Comparison of ENCODE assay signal across 21 cellular contexts in genomic region chr3:16328124-16328523, GRCh38.
DNase-seq lines count a peak whose midpoint lies in the region; ATAC-seq and TF ChIP-seq lines count a peak whose summit lies in the region.
"Had no signal": no experiment of that assay in that cellular context is flagged by ENCODE, and none has a peak within 500 bp of the region (broad histone marks: within the 10 kb centered on the region; RNA-seq: fewer than 3 reads in every experiment).

No MANE protein-coding gene starts in this region.

- CTCF ChIA-PET in activated CD8-positive, alpha-beta T cell treated with anti-CD3 and anti-CD28 coated beads, Interleukin-2, amount 10 ng/mL, durations not matched to agents 7 days and 5 days (lab: Charles Lee) = no interaction called here

- no peak for TF ChIP-seq CTCF in heart left ventricle (IDR thresholded peaks at IDR 0.05)
- no peak for TF ChIP-seq CTCF in esophagus muscularis mucosa (IDR thresholded peaks at IDR 0.05)

- POLR2A ChIA-PET in activated CD8-positive, alpha-beta T cell treated with anti-CD3 and anti-CD28 coated beads, Interleukin-2, amount 10 ng/mL, durations not matched to agents 7 days and 5 days (lab: Charles Lee) = no interaction called here

- WGBS in heart left ventricle, 4 donors = 83 to 97% (median 90%) methylated on average over 6 of the region's 6 CpGs
- WGBS in esophagus muscularis mucosa = 94% methylated on average over 5 of the region's 6 CpGs

- TF ChIP-seq EP300 in esophagus muscularis mucosa (IDR thresholded peaks at IDR 0.05) = no peak

- no peak overlapping the region for H3K4me3 ChIP-seq in heart left ventricle
- H3K4me3 ChIP-seq in esophagus muscularis mucosa = no peak overlapping the region
- H3K4me3 ChIP-seq: BLaER1 treated with 17β-estradiol and CSF1 and Interleukin-3, amounts not matched to agents 10 nM and 100 nM; body of pancreas had no signal

- H3K27ac ChIP-seq in heart left ventricle (no peak overlapping the region), esophagus muscularis mucosa (replicated peaks in 1 of 4) (peak overlapping the region; percentile 66 to 75 (median 72))
- H3K27ac ChIP-seq: BLaER1 treated with 17β-estradiol and CSF1 and Interleukin-3, amounts not matched to agents 10 nM and 100 nM; body of pancreas had no signal

- H3K27me3 ChIP-seq in heart left ventricle (no peaks in the 10 kb centered on the region), esophagus muscularis mucosa (no peaks in the 10 kb centered on the region)
- H3K27me3 ChIP-seq: BLaER1 treated with 17β-estradiol and CSF1 and Interleukin-3, amounts not matched to agents 10 nM and 100 nM; body of pancreas had no signal

- H3K36me3 ChIP-seq in heart left ventricle (peaks cover 0 to 60% (median 45%) of the 10 kb centered on the region in 9 donors), esophagus muscularis mucosa (peaks cover 0 to 45% (median 20%) of the 10 kb centered on the region in 4 donors)

- peak overlapping the region; percentile 52 for H3K27ac Mint-ChIP-seq in activated CD8-positive, alpha-beta T cell treated with anti-CD3 and anti-CD28 coated beads, Interleukin-2, amount 10 ng/mL, durations not matched to agents 7 days and 5 days
- peak overlapping the region; percentile 4 to 68 for H3K27ac Mint-ChIP-seq in stimulated activated naive CD8-positive, alpha-beta T cell treated with anti-CD3 and anti-CD28 coated beads, Interleukin-15, amount 100 ng/mL, for 72 hours
- H3K27ac Mint-ChIP-seq: WTC11 had no signal

- ATAC-seq in Right ventricle myocardium inferior = peak; percentile 13
- no peak for ATAC-seq in heart left ventricle
- ATAC-seq in activated CD8-positive, alpha-beta T cell treated with anti-CD3 and anti-CD28 coated beads, Interleukin-2, amount 10 ng/mL, durations not matched to agents 7 days and 5 days = no peak
- no peak for ATAC-seq in stimulated activated naive CD8-positive, alpha-beta T cell treated with anti-CD3 and anti-CD28 coated beads, Interleukin-15, amount 100 ng/mL, for 72 hours
- ATAC-seq: body of pancreas, WTC11 had no signal

- peaks cover 84% of the 10 kb centered on the region for H3K36me3 Mint-ChIP-seq in activated CD8-positive, alpha-beta T cell treated with anti-CD3 and anti-CD28 coated beads, Interleukin-2, amount 10 ng/mL, durations not matched to agents 7 days and 5 days (ENCODE audit: low read depth)

- H3K4me1 ChIP-seq in heart left ventricle (peaks cover 0 to 11% (median 0%) of the 10 kb centered on the region in 12 donors), esophagus muscularis mucosa (peaks cover 6 to 77% (median 52%) of the 10 kb centered on the region in 4 donors)
- H3K4me1 ChIP-seq: BLaER1 treated with 17β-estradiol and CSF1 and Interleukin-3, amounts not matched to agents 10 nM and 100 nM; body of pancreas had no signal

- H3K9me3 ChIP-seq in heart left ventricle = peaks cover 0 to 18% (median 2%) of the 10 kb centered on the region in 12 donors
- H3K9me3 ChIP-seq in esophagus muscularis mucosa = peaks cover 0 to 4% (median 0%) of the 10 kb centered on the region in 4 donors

- no peak for TF ChIP-seq POLR2A in heart left ventricle (IDR thresholded peaks at IDR 0.05)
- TF ChIP-seq POLR2A in esophagus muscularis mucosa (IDR thresholded peaks at IDR 0.05; ENCODE audit: low read depth) = no peak

- DNase-seq in Right ventricle myocardium inferior (ENCODE audit: missing footprints) (no peak), heart left ventricle (no peak), esophagus muscularis mucosa (ENCODE audit: extremely low spot score) (no peak), DMS 273 treated with DMSO at 0.1 percent for 48 hours (lab: John Stamatoyannopoulos, UW) (no peak), UCSD-AML1 (lab: John Stamatoyannopoulos, UW; ENCODE audit: unreplicated experiment) (no peak)
- no peak for DNase-seq in activated CD8-positive, alpha-beta T cell treated with anti-CD3 and anti-CD28 coated beads, Interleukin-2, amount 10 ng/mL, durations not matched to agents 7 days and 5 days
- DNase-seq in stimulated activated naive CD8-positive, alpha-beta T cell treated with anti-CD3 and anti-CD28 coated beads, Interleukin-15, amount 100 ng/mL, for 72 hours = peak in 1 of 2 donors; percentile 8
- DNase-seq: body of pancreas; DMS79 treated with DMSO at 0.1 percent for 48 hours; KBM-7; NCI-H1105 treated with DMSO at 0.1 percent for 48 hours; NCI-H2029; NCI-H524 treated with DMSO at 0.1 percent for 48 hours; SHP77 treated with DMSO at 0.1 percent for 48 hours; small intestine; stimulated activated CD4-positive, alpha-beta T cell treated with anti-CD3 and anti-CD28 coated beads, Interleukin-1b, Interleukin-23, amount 100 ng/mL, for 48 hours; stimulated activated CD8-positive, alpha-beta memory T cell treated with anti-CD3 and anti-CD28 coated beads, Interleukin-4, amount 100 ng/mL, for 48 hours; T1000 had no signal

- no peaks in the 10 kb centered on the region for H3K27me3 Mint-ChIP-seq in activated CD8-positive, alpha-beta T cell treated with anti-CD3 and anti-CD28 coated beads, Interleukin-2, amount 10 ng/mL, durations not matched to agents 7 days and 5 days (ENCODE audit: low read depth)
- H3K27me3 Mint-ChIP-seq in stimulated activated naive CD8-positive, alpha-beta T cell treated with anti-CD3 and anti-CD28 coated beads, Interleukin-15, amount 100 ng/mL, for 72 hours = no peaks in the 10 kb centered on the region

- intact Hi-C loops in Right ventricle myocardium inferior (cut with DNase I) = no loop called here
- intact Hi-C loops in heart left ventricle (cut with DNase I) = no loop called here
- intact Hi-C loops in esophagus muscularis mucosa (cut with DNase I) = no loop called here

- peaks cover 20% of the 10 kb centered on the region for H3K9me3 Mint-ChIP-seq in activated CD8-positive, alpha-beta T cell treated with anti-CD3 and anti-CD28 coated beads, Interleukin-2, amount 10 ng/mL, durations not matched to agents 7 days and 5 days (ENCODE audit: insufficient read depth)
- peaks cover 17 to 19% of the 10 kb centered on the region in 2 donors for H3K9me3 Mint-ChIP-seq in stimulated activated naive CD8-positive, alpha-beta T cell treated with anti-CD3 and anti-CD28 coated beads, Interleukin-15, amount 100 ng/mL, for 72 hours

- H3K4me3 Mint-ChIP-seq in activated CD8-positive, alpha-beta T cell treated with anti-CD3 and anti-CD28 coated beads, Interleukin-2, amount 10 ng/mL, durations not matched to agents 7 days and 5 days = no peak overlapping the region
- no peak overlapping the region for H3K4me3 Mint-ChIP-seq in stimulated activated naive CD8-positive, alpha-beta T cell treated with anti-CD3 and anti-CD28 coated beads, Interleukin-15, amount 100 ng/mL, for 72 hours
- H3K4me3 Mint-ChIP-seq: activated T-helper 1 cell treated with anti-CD3 and anti-CD28 coated beads, Interleukin-12 subunit alpha, Interleukin-12 subunit beta, Interleukin-2, Interleukin-4 antibody, amounts not matched to agents 30 ng/mL and 10 ng/mL and 1 ng/mL, durations not matched to agents 14 hours and 24 hours and 36 hours; WTC11 had no signal

- peaks cover 23% of the 10 kb centered on the region for H3K4me1 Mint-ChIP-seq in activated CD8-positive, alpha-beta T cell treated with anti-CD3 and anti-CD28 coated beads, Interleukin-2, amount 10 ng/mL, durations not matched to agents 7 days and 5 days (ENCODE audit: low read depth)
- peaks cover 47% of the 10 kb centered on the region for H3K4me1 Mint-ChIP-seq in stimulated activated naive CD8-positive, alpha-beta T cell treated with anti-CD3 and anti-CD28 coated beads, Interleukin-15, amount 100 ng/mL, for 72 hours

Comparison
In these comparisons a context has a peak if more than half of its experiments do, and no peak if none do; other contexts are left out.
1. H3K27ac ChIP-seq: peak in esophagus muscularis mucosa (4 of 4); none in heart left ventricle (0 of 12).